28 cellular contexts compared by ENCODE assay signal in the genomic region with DNA sequence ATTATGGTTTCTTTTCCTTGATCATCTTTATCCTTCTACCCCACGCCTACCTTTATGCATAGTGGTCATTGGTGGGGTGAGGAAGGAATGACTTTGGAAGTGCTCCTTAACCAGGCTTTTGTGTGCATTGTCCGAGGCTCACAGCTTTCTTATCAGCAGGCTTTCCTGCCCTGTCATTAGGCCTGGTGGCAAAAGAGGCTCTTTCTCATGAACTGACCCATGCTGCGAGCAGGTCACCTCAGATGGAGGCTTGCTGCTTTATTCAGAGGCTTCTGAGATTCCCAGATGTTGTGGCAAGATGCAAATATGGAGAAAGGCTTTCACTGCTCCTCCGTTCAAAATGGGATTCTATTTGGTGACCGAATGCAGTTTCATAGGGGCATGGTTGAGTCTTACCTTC. TPM values are rescaled to one million over a fixed set of nuclear protein-coding genes. Genes with fewer than 3 reads are reported as not detected.
"Had no signal": no experiment of that assay in that cellular context is flagged by ENCODE, and none has a peak within 500 bp of the region (broad histone marks: within the 10 kb centered on the region; RNA-seq: fewer than 3 reads in every experiment).

No MANE protein-coding gene starts in this region.

- H3K4me2 ChIP-seq: KMS-11 had no signal

- H3K9ac ChIP-seq: KMS-11 had no signal

- DNase-seq: activated CD4-positive, alpha-beta T cell treated with anti-CD3 and anti-CD28 coated beads, Interleukin-2, amount 10 ng/mL, durations not matched to agents 24 days and 14 days; activated CD4-positive, alpha-beta T cell treated with anti-CD3 and anti-CD28 coated beads, Interleukin-2, amount 50 U/mL, for 4 hours; activated CD8-positive, alpha-beta T cell treated with anti-CD3 and anti-CD28 coated beads for 36 hours; activated gamma-delta T cell treated with Interleukin-2 at 50 U/mL for 16 hours; activated naive CD4-positive, alpha-beta T cell treated with anti-CD3 and anti-CD28 coated beads, Interleukin-2, amount 10 ng/mL, durations not matched to agents 7 days and 5 days; activated naive CD8-positive, alpha-beta T cell treated with anti-CD3 and anti-CD28 coated beads, Interleukin-2, amount 50 U/mL, for 24 hours; activated T-cell treated with anti-CD3 and anti-CD28 coated beads, Interleukin-2, amount 50 U/mL, for 4 hours; amniotic stem cell; aorta; brain microvascular endothelial cell; central memory CD4-positive, alpha-beta T cell; MM.1S; MV-4-11; NCI-H1092; NCI-H1436 treated with DMSO at 0.1 percent for 48 hours; NCI-H187 treated with DMSO at 0.1 percent for 48 hours; NCI-H2081; NCI-H2171 treated with DMSO at 0.1 percent for 48 hours; NCI-H2227 treated with DMSO at 0.1 percent for 48 hours; NCI-H524; SHP77; SJCRH30 had no signal

- H3K4me3 ChIP-seq: SJCRH30, SK-N-MC had no signal

- H3K27ac ChIP-seq: brain microvascular endothelial cell, KMS-11, SJCRH30, SK-N-MC had no signal

- H3K36me3 ChIP-seq: brain microvascular endothelial cell, SJCRH30 had no signal

- ATAC-seq: activated CD8-positive, alpha-beta T cell treated with anti-CD3 and anti-CD28 coated beads for 36 hours; activated naive CD8-positive, alpha-beta T cell treated with anti-CD3 and anti-CD28 coated beads, Interleukin-2, amount 50 U/mL, for 24 hours; activated T-cell treated with anti-CD3 and anti-CD28 coated beads, Interleukin-2, amount 50 U/mL, for 4 hours had no signal

- H3K9me3 ChIP-seq: SJCRH30 had no signal

- H3K27me3 ChIP-seq: brain microvascular endothelial cell, SJCRH30 had no signal

RNA-seq across cellular contexts. Expression of gene DMRTA1, which starts 57.4 kb away (rescaled TPM):
- total RNA-seq: activated CD4-positive, alpha-beta T cell treated with anti-CD3 and anti-CD28 coated beads, Interleukin-2, amount 10 ng/mL, durations not matched to agents 24 days and 14 days; activated CD8-positive, alpha-beta memory T cell treated with anti-CD3 and anti-CD28 coated beads for 36 hours; activated CD8-positive, alpha-beta T cell treated with anti-CD3 and anti-CD28 coated beads for 36 hours; activated T-cell treated with anti-CD3 and anti-CD28 coated beads, Interleukin-2, amount 50 U/mL, for 4 hours; activated T-helper 1 cell treated with anti-CD3 and anti-CD28 coated beads, Interleukin-12 subunit alpha, Interleukin-12 subunit beta, Interleukin-2, Interleukin-4 antibody, amounts not matched to agents 30 ng/mL and 10 ng/mL and 1 ng/mL, durations not matched to agents 14 hours and 24 hours and 36 hours; OCI-LY7; T-helper 1 cell treated with Interleukin-12 subunit alpha and Interleukin-12 subunit beta and Interleukin-4 antibody, amounts not matched to agents 30 ng/mL and 1 ng/mL, for 36 hours had no signal
- polyA plus RNA-seq: aorta had no signal
